1 cellular context compared by ENCODE assay signal in the genomic region with DNA sequence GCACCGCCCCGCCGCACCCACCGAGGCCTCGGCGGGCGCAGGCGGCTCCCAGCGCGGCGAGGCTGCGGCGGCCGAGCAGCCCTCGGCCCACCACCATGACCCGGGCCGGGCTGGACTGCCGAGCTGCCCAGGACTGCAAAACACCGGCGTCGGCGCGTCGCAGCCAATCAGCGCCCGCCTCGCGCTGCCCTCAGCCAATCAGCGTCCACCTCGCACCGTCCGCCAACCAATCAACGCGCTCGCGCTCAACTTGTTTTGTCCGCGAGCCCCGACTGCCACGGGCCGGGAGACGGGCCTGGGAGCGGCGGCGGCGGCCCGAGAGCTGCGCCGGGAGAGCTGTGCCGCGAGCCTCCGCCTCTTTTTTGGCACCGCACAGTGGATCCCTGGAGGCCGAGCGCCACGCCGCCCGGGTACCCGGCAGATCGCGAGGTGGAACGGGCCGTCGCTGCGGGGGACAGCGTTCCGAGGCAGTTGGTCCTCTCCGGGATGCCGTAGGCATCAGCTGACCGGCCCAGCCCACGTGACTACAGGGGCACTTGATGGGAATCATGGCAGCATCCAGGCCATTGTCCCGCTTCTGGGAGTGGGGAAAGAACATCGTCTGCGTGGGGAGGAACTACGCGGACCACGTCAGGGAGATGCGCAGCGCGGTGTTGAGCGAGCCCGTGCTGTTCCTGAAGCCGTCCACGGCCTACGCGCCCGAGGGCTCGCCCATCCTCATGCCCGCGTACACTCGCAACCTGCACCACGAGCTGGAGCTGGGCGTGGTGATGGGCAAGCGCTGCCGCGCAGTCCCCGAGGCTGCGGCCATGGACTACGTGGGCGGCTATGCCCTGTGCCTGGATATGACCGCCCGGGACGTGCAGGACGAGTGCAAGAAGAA.
TF ChIP-seq lines count a peak whose summit lies in the region.

Gene FAHD1, plus strand, starts transcription at position 516 of the 883 bp plus-strand sequence. Its CDS starts 33 bp downstream, at position 549.
Gene HAGH, minus strand, starts transcription at position 135 of the 883 bp plus-strand sequence. Its CDS starts 38 bp downstream, at position 97.

TF ChIP-seq in HepG2, 621 proteins besides CTCF, POLR2A, EP300 and RAD21 (continued from another document and continues in another):
- peak; percentile 67; the same call in 1 of the 2 replicates for TF ChIP-seq AFF4 (CRISPR knock-in tag; IDR thresholded peaks at IDR 0.05)
- no peak for TF ChIP-seq GFI1 (CRISPR knock-in tag; IDR thresholded peaks at IDR 0.05; ENCODE audit: borderline replicate concordance)
- peak; percentile 92 for TF ChIP-seq ZFP91 (CRISPR knock-in tag; IDR thresholded peaks at IDR 0.05; ENCODE audit: borderline replicate concordance)
- peak; percentile 94 for TF ChIP-seq ARID2 (CRISPR knock-in tag; IDR thresholded peaks at IDR 0.05; ENCODE audit: borderline replicate concordance)
- no peak for TF ChIP-seq XRCC5 (optimal IDR thresholded peaks at IDR 0.05; ENCODE audit: low read length)
- 0 out of 2 replicates have a peak, but pooled peaks have one; percentile 20 for TF ChIP-seq ZBTB21 (CRISPR knock-in tag; IDR thresholded peaks at IDR 0.05)
- peak; percentile 36; the same call in 1 of the 2 replicates for TF ChIP-seq ZNF740 (CRISPR knock-in tag; IDR thresholded peaks at IDR 0.05)
- TF ChIP-seq, protein P1, sequence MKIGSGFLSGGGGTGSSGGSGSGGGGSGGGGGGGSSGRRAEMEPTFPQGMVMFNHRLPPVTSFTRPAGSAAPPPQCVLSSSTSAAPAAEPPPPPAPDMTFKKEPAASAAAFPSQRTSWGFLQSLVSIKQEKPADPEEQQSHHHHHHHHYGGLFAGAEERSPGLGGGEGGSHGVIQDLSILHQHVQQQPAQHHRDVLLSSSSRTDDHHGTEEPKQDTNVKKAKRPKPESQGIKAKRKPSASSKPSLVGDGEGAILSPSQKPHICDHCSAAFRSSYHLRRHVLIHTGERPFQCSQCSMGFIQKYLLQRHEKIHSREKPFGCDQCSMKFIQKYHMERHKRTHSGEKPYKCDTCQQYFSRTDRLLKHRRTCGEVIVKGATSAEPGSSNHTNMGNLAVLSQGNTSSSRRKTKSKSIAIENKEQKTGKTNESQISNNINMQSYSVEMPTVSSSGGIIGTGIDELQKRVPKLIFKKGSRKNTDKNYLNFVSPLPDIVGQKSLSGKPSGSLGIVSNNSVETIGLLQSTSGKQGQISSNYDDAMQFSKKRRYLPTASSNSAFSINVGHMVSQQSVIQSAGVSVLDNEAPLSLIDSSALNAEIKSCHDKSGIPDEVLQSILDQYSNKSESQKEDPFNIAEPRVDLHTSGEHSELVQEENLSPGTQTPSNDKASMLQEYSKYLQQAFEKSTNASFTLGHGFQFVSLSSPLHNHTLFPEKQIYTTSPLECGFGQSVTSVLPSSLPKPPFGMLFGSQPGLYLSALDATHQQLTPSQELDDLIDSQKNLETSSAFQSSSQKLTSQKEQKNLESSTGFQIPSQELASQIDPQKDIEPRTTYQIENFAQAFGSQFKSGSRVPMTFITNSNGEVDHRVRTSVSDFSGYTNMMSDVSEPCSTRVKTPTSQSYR (CRISPR knock-in tag; IDR thresholded peaks at IDR 0.05; ENCODE audit: borderline replicate concordance) = no peak
- no peak for TF ChIP-seq RBAK (CRISPR knock-in tag; IDR thresholded peaks at IDR 0.05)
- no peak for TF ChIP-seq HDAC6 (IDR thresholded peaks at IDR 0.05; ENCODE audit: low read depth, low read length)
- TF ChIP-seq ZNF292 (CRISPR knock-in tag; IDR thresholded peaks at IDR 0.05; ENCODE audit: borderline replicate concordance, low read depth) = peak; percentile 53; the same call in 1 of the 2 replicates
- no peak for TF ChIP-seq RELA (CRISPR knock-in tag; IDR thresholded peaks at IDR 0.05)
- TF ChIP-seq ZNF615 (CRISPR knock-in tag; IDR thresholded peaks at IDR 0.05; ENCODE audit: borderline replicate concordance) = no peak
- peak; percentile 51; the same call in 1 of the 2 replicates for TF ChIP-seq SOX5 (CRISPR knock-in tag; IDR thresholded peaks at IDR 0.05; ENCODE audit: borderline replicate concordance)
- TF ChIP-seq SP5 (CRISPR knock-in tag; IDR thresholded peaks at IDR 0.05; ENCODE audit: borderline replicate concordance, low read depth) = peak; percentile 33; the same call in 1 of the 2 replicates
- TF ChIP-seq AGO2 (optimal IDR thresholded peaks at IDR 0.05; ENCODE audit: low read depth, low read length) = peak; percentile 92
- peak; percentile 45; the same call in 1 of the 2 replicates for TF ChIP-seq AKAP8 (CRISPR knock-in tag; IDR thresholded peaks at IDR 0.05)
- TF ChIP-seq HOXA3 (CRISPR knock-in tag; IDR thresholded peaks at IDR 0.05) = peak; percentile 93
- TF ChIP-seq, protein P2, sequence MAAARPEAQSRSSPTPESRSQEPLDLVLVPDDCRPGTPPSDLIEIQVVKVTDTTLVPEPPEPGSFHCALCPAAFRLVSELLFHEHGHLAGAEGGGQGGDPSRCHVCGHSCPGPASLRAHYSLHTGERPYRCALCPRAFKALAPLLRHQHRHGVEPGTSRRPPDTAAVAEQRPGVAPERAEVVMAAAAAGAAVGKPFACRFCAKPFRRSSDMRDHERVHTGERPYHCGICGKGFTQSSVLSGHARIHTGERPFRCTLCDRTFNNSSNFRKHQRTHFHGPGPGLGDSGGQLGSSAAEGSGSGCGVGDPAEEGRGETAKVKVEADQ (CRISPR knock-in tag; IDR thresholded peaks at IDR 0.05; ENCODE audit: borderline replicate concordance) = peak; percentile 68; the same call in 1 of the 2 replicates
- no peak for TF ChIP-seq ZNF382 (CRISPR knock-in tag; IDR thresholded peaks at IDR 0.05; ENCODE audit: borderline replicate concordance)
- TF ChIP-seq ZNF343 (CRISPR knock-in tag; IDR thresholded peaks at IDR 0.05) = peak; percentile 68; the same call in 1 of the 2 replicates
- no peak for TF ChIP-seq NR2F6 (IDR thresholded peaks at IDR 0.05)
- peak; percentile 66; the same call in 1 of the 2 replicates for TF ChIP-seq NR2F6 (CRISPR knock-in tag; IDR thresholded peaks at IDR 0.05)
- peak; percentile 41; the same call in 1 of the 2 replicates for TF ChIP-seq ZNF121 (CRISPR knock-in tag; IDR thresholded peaks at IDR 0.05)
- TF ChIP-seq ZSCAN29 (CRISPR knock-in tag; conservative IDR thresholded peaks at IDR 0.05) = peak; percentile 53; the same call in 1 of the 2 replicates
- TF ChIP-seq ZFYVE20 (CRISPR knock-in tag; IDR thresholded peaks at IDR 0.05; ENCODE audit: borderline replicate concordance, low read depth) = 0 out of 2 replicates have a peak, but pooled peaks have one; percentile 73
- 0 out of 2 replicates have a peak, but pooled peaks have one; percentile 16 for TF ChIP-seq CREB3 (CRISPR knock-in tag; IDR thresholded peaks at IDR 0.05)
- TF ChIP-seq ZNF724P (CRISPR knock-in tag; IDR thresholded peaks at IDR 0.05; ENCODE audit: borderline replicate concordance) = peak; percentile 84
- no peak for TF ChIP-seq ZNF570 (CRISPR knock-in tag; IDR thresholded peaks at IDR 0.05; ENCODE audit: borderline replicate concordance)
- no peak for TF ChIP-seq ATF7 (IDR thresholded peaks at IDR 0.05)
- TF ChIP-seq ATF7 (CRISPR knock-in tag; IDR thresholded peaks at IDR 0.05) = no peak
- TF ChIP-seq ZSCAN30 (CRISPR knock-in tag; IDR thresholded peaks at IDR 0.05) = no peak
- TF ChIP-seq NKX3-1 (CRISPR knock-in tag; IDR thresholded peaks at IDR 0.05) = peak; percentile 16
- TF ChIP-seq TGIF2 (CRISPR knock-in tag; IDR thresholded peaks at IDR 0.05) = peak; percentile 92
- TF ChIP-seq ZBTB38 (CRISPR knock-in tag; IDR thresholded peaks at IDR 0.05) = peak; percentile 92; the same call in 1 of the 2 replicates
- TF ChIP-seq CREB1 (IDR thresholded peaks at IDR 0.05) = peak; percentile 58
- TF ChIP-seq CREB1 (CRISPR knock-in tag; IDR thresholded peaks at IDR 0.05) = no peak
- TF ChIP-seq, protein P3, sequence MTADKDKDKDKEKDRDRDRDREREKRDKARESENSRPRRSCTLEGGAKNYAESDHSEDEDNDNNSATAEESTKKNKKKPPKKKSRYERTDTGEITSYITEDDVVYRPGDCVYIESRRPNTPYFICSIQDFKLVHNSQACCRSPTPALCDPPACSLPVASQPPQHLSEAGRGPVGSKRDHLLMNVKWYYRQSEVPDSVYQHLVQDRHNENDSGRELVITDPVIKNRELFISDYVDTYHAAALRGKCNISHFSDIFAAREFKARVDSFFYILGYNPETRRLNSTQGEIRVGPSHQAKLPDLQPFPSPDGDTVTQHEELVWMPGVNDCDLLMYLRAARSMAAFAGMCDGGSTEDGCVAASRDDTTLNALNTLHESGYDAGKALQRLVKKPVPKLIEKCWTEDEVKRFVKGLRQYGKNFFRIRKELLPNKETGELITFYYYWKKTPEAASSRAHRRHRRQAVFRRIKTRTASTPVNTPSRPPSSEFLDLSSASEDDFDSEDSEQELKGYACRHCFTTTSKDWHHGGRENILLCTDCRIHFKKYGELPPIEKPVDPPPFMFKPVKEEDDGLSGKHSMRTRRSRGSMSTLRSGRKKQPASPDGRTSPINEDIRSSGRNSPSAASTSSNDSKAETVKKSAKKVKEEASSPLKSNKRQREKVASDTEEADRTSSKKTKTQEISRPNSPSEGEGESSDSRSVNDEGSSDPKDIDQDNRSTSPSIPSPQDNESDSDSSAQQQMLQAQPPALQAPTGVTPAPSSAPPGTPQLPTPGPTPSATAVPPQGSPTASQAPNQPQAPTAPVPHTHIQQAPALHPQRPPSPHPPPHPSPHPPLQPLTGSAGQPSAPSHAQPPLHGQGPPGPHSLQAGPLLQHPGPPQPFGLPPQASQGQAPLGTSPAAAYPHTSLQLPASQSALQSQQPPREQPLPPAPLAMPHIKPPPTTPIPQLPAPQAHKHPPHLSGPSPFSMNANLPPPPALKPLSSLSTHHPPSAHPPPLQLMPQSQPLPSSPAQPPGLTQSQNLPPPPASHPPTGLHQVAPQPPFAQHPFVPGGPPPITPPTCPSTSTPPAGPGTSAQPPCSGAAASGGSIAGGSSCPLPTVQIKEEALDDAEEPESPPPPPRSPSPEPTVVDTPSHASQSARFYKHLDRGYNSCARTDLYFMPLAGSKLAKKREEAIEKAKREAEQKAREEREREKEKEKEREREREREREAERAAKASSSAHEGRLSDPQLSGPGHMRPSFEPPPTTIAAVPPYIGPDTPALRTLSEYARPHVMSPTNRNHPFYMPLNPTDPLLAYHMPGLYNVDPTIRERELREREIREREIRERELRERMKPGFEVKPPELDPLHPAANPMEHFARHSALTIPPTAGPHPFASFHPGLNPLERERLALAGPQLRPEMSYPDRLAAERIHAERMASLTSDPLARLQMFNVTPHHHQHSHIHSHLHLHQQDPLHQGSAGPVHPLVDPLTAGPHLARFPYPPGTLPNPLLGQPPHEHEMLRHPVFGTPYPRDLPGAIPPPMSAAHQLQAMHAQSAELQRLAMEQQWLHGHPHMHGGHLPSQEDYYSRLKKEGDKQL (CRISPR knock-in tag; IDR thresholded peaks at IDR 0.05; ENCODE audit: low read depth) = peak; percentile 34; the same call in 1 of the 2 replicates
- TF ChIP-seq, protein P4, sequence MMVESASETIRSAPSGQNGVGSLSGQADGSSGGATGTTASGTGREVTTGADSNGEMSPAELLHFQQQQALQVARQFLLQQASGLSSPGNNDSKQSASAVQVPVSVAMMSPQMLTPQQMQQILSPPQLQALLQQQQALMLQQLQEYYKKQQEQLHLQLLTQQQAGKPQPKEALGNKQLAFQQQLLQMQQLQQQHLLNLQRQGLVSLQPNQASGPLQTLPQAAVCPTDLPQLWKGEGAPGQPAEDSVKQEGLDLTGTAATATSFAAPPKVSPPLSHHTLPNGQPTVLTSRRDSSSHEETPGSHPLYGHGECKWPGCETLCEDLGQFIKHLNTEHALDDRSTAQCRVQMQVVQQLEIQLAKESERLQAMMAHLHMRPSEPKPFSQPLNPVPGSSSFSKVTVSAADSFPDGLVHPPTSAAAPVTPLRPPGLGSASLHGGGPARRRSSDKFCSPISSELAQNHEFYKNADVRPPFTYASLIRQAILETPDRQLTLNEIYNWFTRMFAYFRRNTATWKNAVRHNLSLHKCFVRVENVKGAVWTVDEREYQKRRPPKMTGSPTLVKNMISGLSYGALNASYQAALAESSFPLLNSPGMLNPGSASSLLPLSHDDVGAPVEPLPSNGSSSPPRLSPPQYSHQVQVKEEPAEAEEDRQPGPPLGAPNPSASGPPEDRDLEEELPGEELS (CRISPR knock-in tag; IDR thresholded peaks at IDR 0.05) = no peak
